Comparison of ENCODE assay signal across 23 cellular contexts in genomic region chr2:10580170-10580539, GRCh38.
A peak's percentile ranks its signal among the peaks of the same experiment; 100 is the strongest.
DNase-seq lines count a peak whose midpoint lies in the region; ATAC-seq and TF ChIP-seq lines count a peak whose summit lies in the region.
"Had no signal": no experiment of that assay in that cellular context is flagged by ENCODE, and none has a peak within 500 bp of the region (broad histone marks: within the 10 kb centered on the region; RNA-seq: fewer than 3 reads in every experiment).

No MANE protein-coding gene starts in this region.

- intact Hi-C loops in breast epithelium (cut with DNase I; ENCODE audit: low total_unique reads): no loop called here
- intact Hi-C loops in MCF 10A (cut with micrococcal nuclease): no loop called here
- intact Hi-C loops in heart left ventricle (cut with DNase I): no loop called here

- TF ChIP-seq CTCF in breast epithelium (IDR thresholded peaks at IDR 0.05) (no peak), MCF 10A (IDR thresholded peaks at IDR 0.05; ENCODE audit: unreplicated experiment) (no peak), heart left ventricle (IDR thresholded peaks at IDR 0.05) (no peak), GM20000 (IDR thresholded peaks at IDR 0.05; ENCODE audit: extremely low read depth, missing control alignments) (no peak)

- ATAC-seq in central memory CD8-positive, alpha-beta T cell (replicated peaks; ENCODE audit: extremely low read depth, poor library complexity, severe bottlenecking): no peak
- no peak for ATAC-seq in heart left ventricle
- no peak for ATAC-seq in GM18909 (IDR thresholded peaks at IDR 0.05; ENCODE audit: poor library complexity, unreplicated experiment)

- BruUV-seq in MCF 10A (replicated peaks; lab: Mats Ljungman, UMichigan): no TSS peak

- no peaks in the 10 kb centered on the region for H3K27me3 Mint-ChIP-seq in MCF 10A (ENCODE audit: insufficient read depth, unreplicated experiment)
- no peaks in the 10 kb centered on the region for H3K27me3 Mint-ChIP-seq in central memory CD8-positive, alpha-beta T cell
- H3K27me3 Mint-ChIP-seq: stimulated activated naive CD8-positive, alpha-beta T cell treated with anti-CD3 and anti-CD28 coated beads, Interleukin-15, Interleukin-2, amounts not matched to agents 100 ng/mL and 50 ng/mL, for 24 hours had no signal

- no peak overlapping the region for H3K4me3 Mint-ChIP-seq in MCF 10A (ENCODE audit: unreplicated experiment)
- H3K4me3 Mint-ChIP-seq in central memory CD8-positive, alpha-beta T cell: no peak overlapping the region
- H3K4me3 Mint-ChIP-seq: activated CD8-positive, alpha-beta T cell treated with anti-CD3 and anti-CD28 coated beads, Interleukin-2, amount 10 ng/mL, durations not matched to agents 7 days and 5 days; stimulated activated naive CD8-positive, alpha-beta T cell treated with anti-CD3 and anti-CD28 coated beads, Interleukin-15, Interleukin-2, amounts not matched to agents 100 ng/mL and 50 ng/mL, for 24 hours had no signal

- peaks cover 6% of the 10 kb centered on the region for H3K36me3 ChIP-seq in breast epithelium
- peaks cover 0 to 96% (median 65%) of the 10 kb centered on the region in 9 donors for H3K36me3 ChIP-seq in heart left ventricle
- H3K36me3 ChIP-seq: thyroid gland had no signal

- peak overlapping the region; percentile 21 to 23 for H3K27ac ChIP-seq in breast epithelium
- no peak overlapping the region for H3K27ac ChIP-seq in heart left ventricle
- H3K27ac ChIP-seq: psoas muscle had no signal

- POLR2A ChIA-PET in MCF 10A (lab: Yijun Ruan, JAX): interaction anchor here (1.1 kb wide), 1 partner anchor 89 kb away, joined by 5 read pairs; no protein-coding TSS in a partner anchor

- H3K27me3 ChIP-seq in breast epithelium (no peaks in the 10 kb centered on the region), heart left ventricle (no peaks in the 10 kb centered on the region)
- H3K27me3 ChIP-seq: thyroid gland had no signal

- peaks cover 16% of the 10 kb centered on the region for H3K4me1 Mint-ChIP-seq in MCF 10A (ENCODE audit: insufficient read depth, unreplicated experiment)
- H3K4me1 Mint-ChIP-seq in central memory CD8-positive, alpha-beta T cell: no peaks in the 10 kb centered on the region

- peaks cover 50% of the 10 kb centered on the region for H3K36me3 Mint-ChIP-seq in MCF 10A (ENCODE audit: insufficient read depth, unreplicated experiment)
- peaks cover 26% of the 10 kb centered on the region for H3K36me3 Mint-ChIP-seq in central memory CD8-positive, alpha-beta T cell (ENCODE audit: insufficient read depth)

- DNase-seq in breast epithelium (ENCODE audit: low spot score in 2 of 2) (no peak), MCF 10A (ENCODE audit: unreplicated experiment) (no peak), left kidney (ENCODE audit: low read depth, low spot score) (peak; percentile 46), heart left ventricle (no peak), GM20000 (ENCODE audit: low spot score) (no peak)
- no peak for DNase-seq in central memory CD8-positive, alpha-beta T cell (ENCODE audit: low spot score in 2 of 2)
- no peak for DNase-seq in stimulated activated CD4-positive, alpha-beta T cell treated with anti-CD3 and anti-CD28 coated beads, Interleukin-12 subunit alpha, Interleukin-12 subunit beta, amount 100 ng/mL, for 4 hours
- DNase-seq: activated CD4-positive, alpha-beta T cell treated with anti-CD3 and anti-CD28 coated beads for 1 hour; activated CD8-positive, alpha-beta T cell treated with anti-CD3 and anti-CD28 coated beads, Interleukin-2, amount 10 ng/mL, durations not matched to agents 7 days and 5 days; activated effector memory CD4-positive, alpha-beta T cell treated with anti-CD3 and anti-CD28 coated beads, Interleukin-2, amount 50 U/mL, for 16 hours; activated T-cell treated with anti-CD3 and anti-CD28 coated beads for 4 hours; DMS153; KBM-7; MM.1S; NCI-H2029; NCI-H345; NCI-H774; nucleus accumbens; psoas muscle; thyroid gland had no signal

- H3K9me3 Mint-ChIP-seq in MCF 10A (ENCODE audit: unreplicated experiment): no peaks in the 10 kb centered on the region
- H3K9me3 Mint-ChIP-seq in central memory CD8-positive, alpha-beta T cell: no peaks in the 10 kb centered on the region
- H3K9me3 Mint-ChIP-seq: stimulated activated naive CD8-positive, alpha-beta T cell treated with anti-CD3 and anti-CD28 coated beads, Interleukin-15, Interleukin-2, amounts not matched to agents 100 ng/mL and 50 ng/mL, for 24 hours had no signal

- H3K9me3 ChIP-seq in breast epithelium (no peaks in the 10 kb centered on the region), heart left ventricle (no peaks in the 10 kb centered on the region)
- H3K9me3 ChIP-seq: HAP-1, psoas muscle, thyroid gland had no signal

- CTCF ChIA-PET in MCF 10A (lab: Yijun Ruan, JAX): no interaction called here

- no peak overlapping the region for H3K27ac Mint-ChIP-seq in MCF 10A (ENCODE audit: low read depth, unreplicated experiment)
- H3K27ac Mint-ChIP-seq in central memory CD8-positive, alpha-beta T cell (ENCODE audit: low read depth): peak overlapping the region; percentile 22
- H3K27ac Mint-ChIP-seq: activated CD8-positive, alpha-beta T cell treated with anti-CD3 and anti-CD28 coated beads, Interleukin-2, amount 10 ng/mL, durations not matched to agents 7 days and 5 days; stimulated activated naive CD8-positive, alpha-beta T cell treated with anti-CD3 and anti-CD28 coated beads, Interleukin-15, Interleukin-2, amounts not matched to agents 100 ng/mL and 50 ng/mL, for 24 hours had no signal

- 90 to 95% (median 93%) methylated on average over 3 to 4 of the region's 4 CpGs for WGBS in heart left ventricle, 4 donors

- TF ChIP-seq POLR2A in breast epithelium (IDR thresholded peaks at IDR 0.05) (no peak), heart left ventricle (IDR thresholded peaks at IDR 0.05) (no peak)

- H3K4me3 ChIP-seq in breast epithelium: no peak overlapping the region
- H3K4me3 ChIP-seq in heart left ventricle: no peak overlapping the region
- H3K4me3 ChIP-seq: HAP-1, psoas muscle, thyroid gland had no signal

- H3K4me1 ChIP-seq in breast epithelium (no peaks in the 10 kb centered on the region), heart left ventricle (peaks cover 0 to 16% (median 0%) of the 10 kb centered on the region in 12 donors)

Comparison
In these comparisons a context has a peak if more than half of its experiments do, and no peak if none do; other contexts are left out.
1. H3K27ac ChIP-seq: peak in breast epithelium (2 of 2); none in heart left ventricle (0 of 12).